Comparison of ENCODE assay signal across 1 cellular context in the genomic region with DNA sequence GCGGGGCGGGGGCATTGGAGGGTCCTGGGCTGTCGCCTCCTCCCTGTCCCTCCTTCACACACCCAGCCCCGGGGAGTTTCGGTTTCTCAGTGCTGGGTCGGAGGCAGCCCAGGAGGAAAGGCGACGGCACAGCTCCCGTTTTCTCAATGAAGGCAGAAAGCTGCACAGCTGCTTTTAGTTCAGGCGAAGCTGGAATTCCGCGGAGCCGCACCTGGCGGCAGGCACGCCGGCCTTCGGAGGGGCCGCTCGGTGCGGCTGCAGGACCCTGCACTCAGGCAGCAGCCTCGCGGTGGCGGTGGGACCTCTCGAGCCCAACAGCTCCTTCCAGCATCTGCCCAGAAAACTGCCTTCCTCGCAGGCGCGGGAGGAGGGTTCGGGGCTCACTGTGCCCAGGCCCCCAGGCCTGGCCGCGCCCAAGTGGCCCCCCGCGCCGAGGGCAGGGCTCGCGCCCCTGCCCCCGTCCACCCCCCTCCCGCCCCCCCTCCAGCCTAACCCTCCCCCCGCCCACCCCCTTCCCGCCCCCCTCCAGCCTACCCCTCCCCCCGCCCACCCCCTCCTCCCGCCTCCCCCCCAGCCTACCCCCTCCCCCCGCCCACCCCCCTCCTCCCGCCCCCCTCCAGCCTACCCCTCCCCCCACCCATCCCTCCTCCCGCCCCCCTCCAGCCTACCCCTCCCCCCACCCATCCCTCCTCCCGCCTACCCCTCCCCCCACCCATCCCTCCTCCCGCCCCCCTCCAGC.
TF ChIP-seq lines count a peak whose summit lies in the region.

No MANE protein-coding gene starts in this region.

TF ChIP-seq in GM12878, 131 proteins besides CTCF, POLR2A, EP300 and RAD21 (continued from another document):
- TF ChIP-seq REST (IDR thresholded peaks at IDR 0.05; ENCODE audit: low read depth, low read length) (no peak), PBX3 (IDR thresholded peaks at IDR 0.05; ENCODE audit: insufficient replicate concordance, low read depth, low read length) (no peak)
